ENCODE assay signal across 8 cellular contexts in the genomic region with DNA sequence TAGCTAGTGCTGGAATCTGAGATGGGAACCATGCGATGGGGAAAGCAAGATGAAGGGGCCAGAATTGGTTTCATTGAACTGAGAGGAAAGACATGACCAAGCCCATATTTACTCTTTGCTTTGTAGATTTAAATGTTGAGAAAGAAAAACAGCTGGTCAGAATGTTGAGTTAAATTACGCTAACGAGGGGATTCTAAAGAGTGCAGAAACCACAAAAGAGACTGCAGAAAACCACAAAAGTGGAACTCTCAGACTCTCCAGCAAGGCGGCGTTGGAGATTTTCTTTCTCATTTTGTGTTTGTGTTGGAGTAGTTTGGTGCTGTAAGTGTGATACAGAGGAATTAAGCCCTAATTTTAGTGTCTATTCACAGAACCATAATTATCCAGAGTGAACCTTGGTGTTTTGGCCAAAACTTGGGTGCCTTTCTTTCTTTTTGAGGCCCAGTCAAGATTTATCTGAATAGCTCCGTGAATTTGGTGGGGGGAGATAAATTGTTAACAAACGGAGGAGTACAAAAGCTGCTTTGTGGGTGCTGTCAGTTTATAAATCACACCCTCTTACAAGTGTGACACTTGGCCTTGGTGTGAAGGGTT. TPM values are rescaled to one million over a fixed set of nuclear protein-coding genes. Genes with fewer than 3 reads are reported as not detected.
DNase-seq lines count a peak whose midpoint lies in the region; ATAC-seq, FAIRE-seq and TF ChIP-seq lines count a peak whose summit lies in the region.

No MANE protein-coding gene starts in this region.

- peaks cover 39% of the 10 kb centered on the region for H3F3A ChIP-seq in MM.1S (ENCODE audit: insufficient read depth, low read length)

- BruUV-seq in GM12878 (replicated peaks; lab: Mats Ljungman, UMichigan) = TSS peak; percentile 28

- TF ChIP-seq POLR2A in GM12878 (IDR thresholded peaks at IDR 0.05; ENCODE audit: low read depth, low read length) = no peak

- H3K4me1 ChIP-seq in CD4-positive, CD25-positive, alpha-beta regulatory T cell (ENCODE audit: control insufficient read depth, insufficient read depth, low read length, poor library complexity, severe bottlenecking) = peaks cover 57% of the 10 kb centered on the region
- peaks cover 42% of the 10 kb centered on the region for H3K4me1 ChIP-seq in MM.1S (ENCODE audit: low read length)
- H3K4me1 ChIP-seq in GM12878 (ENCODE audit: control insufficient read depth, insufficient read depth, low read length) = peaks cover 24% of the 10 kb centered on the region

- CTCF ChIA-PET in GM12878 (lab: Yijun Ruan, JAX) (interaction anchor here (0.7 to 5.9 kb wide), 15 partner anchors 22 to 144 kb away, joined by 3 to 41 read pairs (median 4); partner anchors contain the start of gene ZC3H4), HEK293T (lab: Yijun Ruan, JAX) (no interaction called here)

- H4K20me1 ChIP-seq in MM.1S (ENCODE audit: insufficient read depth, low read length) = peaks cover 25% of the 10 kb centered on the region; the same call in 1 of the 2 replicates
- H4K20me1 ChIP-seq in GM12878 (ENCODE audit: control insufficient read depth, insufficient read depth) = no peaks in the 10 kb centered on the region; the same call in 1 of the 2 replicates

- no peaks in the 10 kb centered on the region for H3K27me3 Mint-ChIP-seq in CD4-positive, CD25-positive, alpha-beta regulatory T cell
- no peaks in the 10 kb centered on the region for H3K27me3 Mint-ChIP-seq in naive B cell

- TF ChIP-seq CTCF in MM.1S (IDR thresholded peaks at IDR 0.05; ENCODE audit: low read length) = no peak
- TF ChIP-seq CTCF in GM12878 (IDR thresholded peaks at IDR 0.05 in 2 of 3, conservative IDR thresholded peaks at IDR 0.05 in 1 of 3; ENCODE audit: control insufficient read depth in 2 of 3, extremely low read depth in 1 of 3, insufficient read depth in 1 of 3, low read depth in 3 of 3, low read length in 3 of 3) = no peak

- no peaks in the 10 kb centered on the region for H3K9me3 Mint-ChIP-seq in CD4-positive, CD25-positive, alpha-beta regulatory T cell
- no peaks in the 10 kb centered on the region for H3K9me3 Mint-ChIP-seq in naive B cell

- H3K9ac ChIP-seq in MM.1S (ENCODE audit: low read length) = no peak overlapping the region
- H3K9ac ChIP-seq in GM12878 (ENCODE audit: control insufficient read depth, insufficient read depth, low read length) = no peak overlapping the region

- H3K27me3 ChIP-seq in CD4-positive, CD25-positive, alpha-beta regulatory T cell (ENCODE audit: control insufficient read depth, insufficient read depth, low read length) = no peaks in the 10 kb centered on the region
- no peaks in the 10 kb centered on the region for H3K27me3 ChIP-seq in MM.1S (replicated peaks; ENCODE audit: insufficient read depth, low read length)
- H3K27me3 ChIP-seq in GM12878 (replicated peaks in 1 of 2; ENCODE audit: control insufficient read depth in 2 of 2, insufficient read depth in 2 of 2, low read length in 1 of 2) = no peaks in the 10 kb centered on the region

- H3K4me3 Mint-ChIP-seq in CD4-positive, CD25-positive, alpha-beta regulatory T cell = peak overlapping the region; percentile 30 to 86 (median 59)
- peak overlapping the region in 7 of 8 donors; percentile 9 to 84 (median 75) for H3K4me3 Mint-ChIP-seq in naive B cell

- TF ChIP-seq RAD21 in GM12878 (IDR thresholded peaks at IDR 0.05; ENCODE audit: insufficient read depth, low read depth, low read length) = 0 out of 2 replicates have a peak, but pooled peaks have one; percentile 6

- H3K4me1 Mint-ChIP-seq in CD4-positive, CD25-positive, alpha-beta regulatory T cell = peaks cover 33 to 70% (median 42%) of the 10 kb centered on the region in 4 donors
- H3K4me1 Mint-ChIP-seq in naive B cell = peaks cover 21 to 30% (median 23%) of the 10 kb centered on the region in 3 donors

- H2AFZ ChIP-seq in MM.1S (ENCODE audit: low read length) (no peak overlapping the region), GM12878 (ENCODE audit: control insufficient read depth, low read depth, low read length) (no peak overlapping the region)

- SMC1A ChIA-PET in GM12878 (lab: Charles Lee; ENCODE audit: uncharacterized antibody, unreplicated experiment) = interaction anchor here (0.8 to 6.8 kb wide), 7 partner anchors 9 to 588 kb away, joined by 3 to 37 read pairs (median 9); no protein-coding TSS in a partner anchor

- no peaks in the 10 kb centered on the region for H3K9me2 ChIP-seq in MM.1S (replicated peaks; ENCODE audit: insufficient read depth, low read length)

- in situ Hi-C loops in GM12878 (cut with MboI) = no loop called here

- no peak for TF ChIP-seq EP300 in GM12878 (IDR thresholded peaks at IDR 0.05; ENCODE audit: borderline replicate concordance in 1 of 2, control insufficient read depth in 1 of 2, low read depth in 2 of 2, low read length in 2 of 2)

- H3K79me2 ChIP-seq in MM.1S (ENCODE audit: low read length) (peaks cover 73% of the 10 kb centered on the region), GM12878 (ENCODE audit: control insufficient read depth, insufficient read depth, low read length) (peaks cover 5% of the 10 kb centered on the region)

- H3K36me3 Mint-ChIP-seq in CD4-positive, CD25-positive, alpha-beta regulatory T cell = peaks cover 29% of the 10 kb centered on the region
- H3K36me3 Mint-ChIP-seq in naive B cell = peaks cover 7 to 20% of the 10 kb centered on the region in 2 donors

- ATAC-seq in CD4-positive, CD25-positive, alpha-beta regulatory T cell (ENCODE audit: low read depth in 2 of 2) = no peak
- ATAC-seq in GM12878 = peak; percentile 68
- ATAC-seq in naive B cell (ENCODE audit: low read depth in 2 of 2) = peak; percentile 46 to 63
- no peak for ATAC-seq in HG03432 (IDR thresholded peaks at IDR 0.05; ENCODE audit: unreplicated experiment)
- ATAC-seq in HG02642 (IDR thresholded peaks at IDR 0.05; ENCODE audit: poor library complexity, unreplicated experiment) = no peak

- RAD21 ChIA-PET in GM12878 (lab: Charles Lee; ENCODE audit: unreplicated experiment) = interaction anchor here (0.8 to 3.4 kb wide), 8 partner anchors 9 to 87 kb away, joined by 3 to 15 read pairs (median 4); partner anchors contain the start of gene SAE1

- H3K4me2 ChIP-seq in MM.1S (ENCODE audit: low read depth, low read length) (peak overlapping the region; percentile 52), GM12878 (ENCODE audit: control insufficient read depth, insufficient read depth) (peak overlapping the region; percentile 59; the same call in 1 of the 2 replicates)

- H3K36me3 ChIP-seq in CD4-positive, CD25-positive, alpha-beta regulatory T cell (ENCODE audit: control insufficient read depth, insufficient read depth, low read length) = peaks cover 25% of the 10 kb centered on the region
- H3K36me3 ChIP-seq in MM.1S (replicated peaks; ENCODE audit: insufficient read depth, low read length) = peaks cover 24% of the 10 kb centered on the region; the same call in 1 of the 2 replicates
- H3K36me3 ChIP-seq in GM12878 (ENCODE audit: control insufficient read depth in 2 of 2, insufficient read depth in 2 of 2, low read length in 1 of 2) = peaks cover 25 to 29% of the 10 kb centered on the region in 2 experiments

- H3K27ac Mint-ChIP-seq in CD4-positive, CD25-positive, alpha-beta regulatory T cell = peak overlapping the region; percentile 87 to 98 (median 91)
- H3K27ac Mint-ChIP-seq in naive B cell = peak overlapping the region; percentile 34 to 91 (median 58)

- H3K27ac ChIP-seq in CD4-positive, CD25-positive, alpha-beta regulatory T cell (ENCODE audit: insufficient read depth, low read length, poor library complexity, severe bottlenecking) = peak overlapping the region; percentile 78
- H3K27ac ChIP-seq in MM.1S (ENCODE audit: low read length) (peak overlapping the region; percentile 63; the same call in 1 of the 2 replicates), GM12878 (ENCODE audit: control insufficient read depth, insufficient read depth) (peak overlapping the region; percentile 8)

- peak in 2 of 3 donors; percentile 23 to 54 for DNase-seq in CD4-positive, CD25-positive, alpha-beta regulatory T cell
- peak; percentile 83 for DNase-seq in MM.1S
- DNase-seq in GM12878 (ENCODE audit: low read depth, low spot score) = peak; percentile 24
- DNase-seq in naive B cell = peak; percentile 9
- no peak for DNase-seq in NCI-H128 (lab: John Stamatoyannopoulos, UW; ENCODE audit: unreplicated experiment)
- DNase-seq in HEK293T (ENCODE audit: extremely low spot score) = no peak

- no peaks in the 10 kb centered on the region for H3K9me3 ChIP-seq in CD4-positive, CD25-positive, alpha-beta regulatory T cell (ENCODE audit: control insufficient read depth in 2 of 2, low read length in 2 of 2)
- H3K9me3 ChIP-seq in MM.1S (replicated peaks; ENCODE audit: insufficient read depth, low read length) = no peaks in the 10 kb centered on the region
- H3K9me3 ChIP-seq in GM12878 (replicated peaks; ENCODE audit: control insufficient read depth, insufficient read depth, low read length) = no peaks in the 10 kb centered on the region

- 15% methylated on average over 7 of the region's 7 CpGs for WGBS in GM12878 (ENCODE audit: insufficient coverage, insufficient replicate concordance, low lambda C conversion rate, missing lambda C conversion rate)

- no peak for FAIRE-seq in GM12878 (lab: Jason Lieb, UNC)

- peak overlapping the region; percentile 79 for H3K4me3 ChIP-seq in CD4-positive, CD25-positive, alpha-beta regulatory T cell (ENCODE audit: low read depth, low read length)
- 0 out of 2 replicates have a peak overlapping the region, but pooled peaks have one; percentile 9 for H3K4me3 ChIP-seq in MM.1S (ENCODE audit: low read length)
- no peak overlapping the region for H3K4me3 ChIP-seq in GM12878

- POLR2A ChIA-PET in GM12878 (lab: Charles Lee) (interaction anchor here (1.0 to 2.9 kb wide), 4 partner anchors 10 to 69 kb away, joined by 3 to 14 read pairs (median 7); no protein-coding TSS in a partner anchor), HEK293T (lab: Yijun Ruan, JAX) (interaction anchor here (1.6 kb wide), 1 partner anchor 44 kb away, joined by 4 read pairs; the partner anchor contains the start of gene ZC3H4)

- intact Hi-C loops in GM12878 (cut with micrococcal nuclease; ENCODE audit: unreplicated experiment) = no loop called here

RNA-seq across cellular contexts. Expression of gene SAE1, which starts 26.3 kb away (rescaled TPM):
- 45.5 TPM for total RNA-seq in CD4-positive, CD25-positive, alpha-beta regulatory T cell
- 100 to 1,000 TPM; 106 to 127 (median 115) TPM for polyA plus RNA-seq in CD4-positive, CD25-positive, alpha-beta regulatory T cell
- total RNA-seq in GM12878 (2013; cell fraction: nucleolus; rRNA removed) = 53.9 and 56.9 TPM in 2 replicates
- total RNA-seq in GM12878 (2014; rRNA removed) = 136 and 148 TPM in 2 replicates
- 141 and 150 TPM in 2 replicates for total RNA-seq in GM12878 (2014; rRNA removed; fragmentation: Illumina TruSeq; extraction: Trizol)
- total RNA-seq in GM12878 (2021) = 143 and 146 TPM in 2 replicates
- polyA plus RNA-seq in GM12878 (2011; ENCODE audit: low read depth) = 73.1 TPM
- polyA plus RNA-seq in GM12878 (2011; rRNA removed) = 136 and 184 TPM in 2 replicates
- polyA plus RNA-seq in GM12878 (2011; cell fraction: cytosol; rRNA removed) = 131 and 137 TPM in 2 replicates
- 56.9 and 73.1 TPM in 2 replicates for polyA plus RNA-seq in GM12878 (2011; cell fraction: nucleus; rRNA removed)
- polyA plus RNA-seq in GM12878 (2012) = 81.5 and 82.4 TPM in 2 replicates
- polyA plus RNA-seq in GM12878 (2014; fragmentation: Illumina TruSeq; extraction: Trizol) = 191 and 244 TPM in 2 replicates
- polyA plus RNA-seq in GM12878 (2014; fragmentation: Nextera tagmentation; extraction: Ambion mirVana) = 10 to 100 TPM; 62.0 to 90.0 TPM
- polyA plus RNA-seq in GM12878 (2014; rRNA removed) = 167 and 180 TPM in 2 replicates
- polyA plus RNA-seq in GM12878 (2016; fragmentation: Nextera tagmentation; extraction: Ambion mirVana) = 100 to 1,000 TPM; 230 to 246 TPM
- 63.4 and 92.7 TPM in 2 replicates for polyA minus RNA-seq in GM12878 (2011; rRNA and poly(A)+ RNA removed)
- polyA minus RNA-seq in GM12878 (2011; cell fraction: cytosol; rRNA and poly(A)+ RNA removed) = 24.5 and 33.5 TPM in 2 replicates
- 8.8 and 14.9 TPM in 2 replicates for polyA minus RNA-seq in GM12878 (2011; cell fraction: nucleus; rRNA and poly(A)+ RNA removed)
- 10 to 100 TPM; 74.7 to 97.1 (median 78.9) TPM for polyA plus RNA-seq in naive B cell (ENCODE audit: low read depth in 6 of 6)

RNA-seq across cellular contexts. Expression of gene ZC3H4, which starts 43.4 kb away (rescaled TPM):
- 84.7 TPM for total RNA-seq in CD4-positive, CD25-positive, alpha-beta regulatory T cell
- under 1 TPM; 0.58 to 0.84 (median 0.69) TPM for polyA plus RNA-seq in CD4-positive, CD25-positive, alpha-beta regulatory T cell
- total RNA-seq in GM12878 (2013; cell fraction: nucleolus; rRNA removed) = 24.4 and 25.1 TPM in 2 replicates
- total RNA-seq in GM12878 (2014; rRNA removed) (16.3 and 19.0 TPM in 2 replicates), GM12878 (2014; rRNA removed; fragmentation: Illumina TruSeq; extraction: Trizol) (16.8 and 17.2 TPM in 2 replicates), GM12878 (2021) (78.1 and 86.3 TPM in 2 replicates)
- polyA plus RNA-seq in GM12878 (2011; ENCODE audit: low read depth) = 12.3 TPM
- polyA plus RNA-seq in GM12878 (2011; rRNA removed) (5.1 TPM in 2 replicates), GM12878 (2014; fragmentation: Illumina TruSeq; extraction: Trizol) (29.8 and 38.8 TPM in 2 replicates), GM12878 (2014; fragmentation: Nextera tagmentation; extraction: Ambion mirVana) (1 to 10 TPM; 5.8 to 9.3 TPM), GM12878 (2014; rRNA removed) (18.4 and 23.0 TPM in 2 replicates), GM12878 (2016; fragmentation: Nextera tagmentation; extraction: Ambion mirVana) (10 to 100 TPM; 12.9 to 13.8 TPM), naive B cell (ENCODE audit: low read depth in 6 of 6) (1 to 10 TPM in 5 of 6 donors, under 1 TPM in 1; 0.46 to 2.6 (median 1.6) TPM)
- polyA plus RNA-seq in GM12878 (2011; cell fraction: cytosol; rRNA removed) = 3.9 and 4.1 TPM in 2 replicates
- polyA plus RNA-seq in GM12878 (2011; cell fraction: nucleus; rRNA removed) = 14.1 and 21.0 TPM in 2 replicates
- 18.5 and 26.0 TPM in 2 replicates for polyA plus RNA-seq in GM12878 (2012)
- 9.9 and 12.6 TPM in 2 replicates for polyA minus RNA-seq in GM12878 (2011; rRNA and poly(A)+ RNA removed)
- 10.0 and 13.8 TPM in 2 replicates for polyA minus RNA-seq in GM12878 (2011; cell fraction: cytosol; rRNA and poly(A)+ RNA removed)
- 5.4 and 9.7 TPM in 2 replicates for polyA minus RNA-seq in GM12878 (2011; cell fraction: nucleus; rRNA and poly(A)+ RNA removed)

Comparison
In these comparisons a context has a peak if more than half of its experiments do, and no peak if none do; other contexts are left out.
1. ATAC-seq: peak in GM12878 (single experiment) and naive B cell (2 of 2); none in CD4-positive, CD25-positive, alpha-beta regulatory T cell (0 of 2), HG03432 (single experiment) and HG02642 (single experiment).
2. DNase-seq: peak in CD4-positive, CD25-positive, alpha-beta regulatory T cell (2 of 3), MM.1S (single experiment), GM12878 (single experiment) and naive B cell (single experiment); none in NCI-H128 (single experiment) and HEK293T (single experiment).
3. H3K27ac ChIP-seq: peak in every context shown above with its lines; median percentile 78 in CD4-positive, CD25-positive, alpha-beta regulatory T cell; 63 in MM.1S; 8 in GM12878.